Comparison of ENCODE assay signal across 17 cellular contexts in genomic region chr9:137278913-137279711, GRCh38. TPM values are rescaled to one million over a fixed set of nuclear protein-coding genes. Genes with fewer than 3 reads are reported as not detected.
DNase-seq lines count a peak whose midpoint lies in the region; ATAC-seq and TF ChIP-seq lines count a peak whose summit lies in the region.
"Had no signal": no experiment of that assay in that cellular context is flagged by ENCODE, and none has a peak within 500 bp of the region (broad histone marks: within the 10 kb centered on the region; RNA-seq: fewer than 3 reads in every experiment).

No MANE protein-coding gene starts in this region.

- no peak overlapping the region for H3K9ac ChIP-seq in mesenchymal stem cell (ENCODE audit: low read length)

- H2BK15ac ChIP-seq in mesenchymal stem cell (ENCODE audit: low read depth, poor library complexity, severe bottlenecking), result peak overlapping the region; percentile 54

- H4K91ac ChIP-seq in mesenchymal stem cell (ENCODE audit: low read length), result peak overlapping the region; percentile 72

- H3K9me3 ChIP-seq in heart right ventricle (no peaks in the 10 kb centered on the region), mesenchymal stem cell (ENCODE audit: control insufficient read depth, low read length) (no peaks in the 10 kb centered on the region)
- H3K9me3 ChIP-seq: gastrocnemius medialis, testis had no signal

- peak overlapping the region; percentile 41 for H3K4me3 Mint-ChIP-seq in dendritic cell treated with granulocyte-macrophage colony-stimulating factor and Interleukin-4, amounts not matched to agents 40 ng/mL and 50 ng/mL, for 4 days
- H3K4me3 Mint-ChIP-seq: activated B cell treated with CpG ODN at 0.5 μM for 24 hours, neural crest cell had no signal

- H3K4me2 ChIP-seq in mesenchymal stem cell (ENCODE audit: low read length, poor library complexity, severe bottlenecking), result peak overlapping the region; percentile 70

- no peaks in the 10 kb centered on the region for H3K27me3 ChIP-seq in heart right ventricle
- peaks cover 0 to 46% of the 10 kb centered on the region in 2 experiments for H3K27me3 ChIP-seq in mesenchymal stem cell (ENCODE audit: control insufficient read depth in 1 of 2, insufficient read depth in 1 of 2, low read length in 2 of 2)
- H3K27me3 ChIP-seq: testis had no signal

- peaks cover 67% of the 10 kb centered on the region for H3K36me3 Mint-ChIP-seq in dendritic cell treated with granulocyte-macrophage colony-stimulating factor and Interleukin-4, amounts not matched to agents 40 ng/mL and 50 ng/mL, for 4 days (ENCODE audit: low read depth)

- no peak overlapping the region for H3K14ac ChIP-seq in mesenchymal stem cell (ENCODE audit: low read length in 2 of 2)

- in situ Hi-C loops in KBM-7 (cut with MboI; ENCODE audit: low pct_unique_long_range_greater_than_20kb, low sequenced_read_pairs), result no loop called here

- peak overlapping the region; percentile 15 to 69 for H2BK12ac ChIP-seq in mesenchymal stem cell (ENCODE audit: low read length in 2 of 2)

- H2AFZ ChIP-seq in mesenchymal stem cell (ENCODE audit: low read depth, low read length), result no peak overlapping the region

- no peak overlapping the region for H2BK5ac ChIP-seq in mesenchymal stem cell (ENCODE audit: low read depth, low read length, poor library complexity, severe bottlenecking)

- H3K79me1 ChIP-seq in mesenchymal stem cell (replicated peaks; ENCODE audit: low read length, poor library complexity, severe bottlenecking), result peaks cover 31% of the 10 kb centered on the region

- H3K36me3 ChIP-seq in heart right ventricle, result peaks cover 0 to 51% (median 3%) of the 10 kb centered on the region in 9 donors
- peaks cover under 1 to 52% of the 10 kb centered on the region in 2 experiments for H3K36me3 ChIP-seq in mesenchymal stem cell (ENCODE audit: control insufficient read depth in 1 of 2, insufficient read depth in 2 of 2, low read depth in 1 of 2, low read length in 2 of 2)
- H3K36me3 ChIP-seq: gastrocnemius medialis had no signal

- H3K4me3 ChIP-seq in heart right ventricle (peak overlapping the region in 9 of 10 donors; percentile 37 to 70 (median 63)), mesenchymal stem cell (ENCODE audit: insufficient read depth in 1 of 2, low read depth in 1 of 2, low read length in 2 of 2) (peak overlapping the region in 1 of 2 experiments; percentile 63)

- no peak overlapping the region for H3K27ac Mint-ChIP-seq in dendritic cell treated with granulocyte-macrophage colony-stimulating factor and Interleukin-4, amounts not matched to agents 40 ng/mL and 50 ng/mL, for 4 days

- H3K27ac ChIP-seq in heart right ventricle (peak overlapping the region in 9 of 10 donors; percentile 91 to 100 (median 98)), mesenchymal stem cell (ENCODE audit: low read length, poor library complexity, severe bottlenecking) (no peak overlapping the region)

- ATAC-seq in heart right ventricle, result no peak
- ATAC-seq: gastrocnemius medialis had no signal

- WGBS in heart right ventricle, 2 donors, result 84 to 89% methylated on average over 103 to 109 of the region's 109 CpGs
- 95% methylated on average over 106 of the region's 109 CpGs for WGBS in mesenchymal stem cell

- H3K9me3 Mint-ChIP-seq in dendritic cell treated with granulocyte-macrophage colony-stimulating factor and Interleukin-4, amounts not matched to agents 40 ng/mL and 50 ng/mL, for 4 days, result no peaks in the 10 kb centered on the region
- H3K9me3 Mint-ChIP-seq: activated B cell treated with CpG ODN at 0.5 μM for 24 hours, neural crest cell had no signal

- peak overlapping the region; percentile 79 for H4K8ac ChIP-seq in mesenchymal stem cell (ENCODE audit: low read length)

- H3K4me1 ChIP-seq in heart right ventricle (peaks cover 27 to 80% (median 52%) of the 10 kb centered on the region in 9 donors), mesenchymal stem cell (ENCODE audit: control insufficient read depth, insufficient read depth, low read depth, low read length) (peaks cover 67% of the 10 kb centered on the region)

- peak in 1 of 2 donors; percentile 22 for DNase-seq in heart right ventricle
- DNase-seq in cardiac septum (ENCODE audit: low spot score), result no peak
- no peak for DNase-seq in mesenchymal stem cell
- no peak for DNase-seq in activated CD8-positive, alpha-beta memory T cell treated with anti-CD3 and anti-CD28 coated beads, Interleukin-2, amount 50 U/mL, for 48 hours
- DNase-seq in CD1c-positive myeloid dendritic cell (ENCODE audit: extremely low spot score), result no peak
- no peak for DNase-seq in KBM-7
- no peak for DNase-seq in NCI-H1694 (lab: John Stamatoyannopoulos, UW)
- DNase-seq: activated B cell treated with CpG ODN at 0.5 μM for 24 hours; amniotic stem cell; DMS79 treated with DMSO at 0.1 percent for 48 hours; gastrocnemius medialis; NCI-H2107; NK-92 treated with Interleukin-12 subunit alpha and Interleukin-12 subunit beta, amount 100 ng/mL, for 24 hours; testis had no signal

- H3K23ac ChIP-seq in mesenchymal stem cell (ENCODE audit: low read length in 2 of 2), result no peak overlapping the region

- H3K27me3 Mint-ChIP-seq in dendritic cell treated with granulocyte-macrophage colony-stimulating factor and Interleukin-4, amounts not matched to agents 40 ng/mL and 50 ng/mL, for 4 days, result no peaks in the 10 kb centered on the region
- H3K27me3 Mint-ChIP-seq: activated B cell treated with CpG ODN at 0.5 μM for 24 hours had no signal

- TF ChIP-seq CTCF in heart right ventricle (IDR thresholded peaks at IDR 0.05), result no peak

- H3K4me1 Mint-ChIP-seq in dendritic cell treated with granulocyte-macrophage colony-stimulating factor and Interleukin-4, amounts not matched to agents 40 ng/mL and 50 ng/mL, for 4 days (ENCODE audit: low read depth), result peaks cover 74% of the 10 kb centered on the region

- intact Hi-C loops in heart right ventricle (cut with DNase I) (no loop called here), cardiac septum (cut with DNase I) (no loop called here)
- intact Hi-C loops in dendritic cell treated with granulocyte-macrophage colony-stimulating factor and Interleukin-4, amounts not matched to agents 40 ng/mL and 50 ng/mL, for 4 days (cut with micrococcal nuclease), result no loop called here

- peak overlapping the region in 1 of 2 experiments; percentile 82 for H3K4ac ChIP-seq in mesenchymal stem cell (ENCODE audit: low read depth in 1 of 2, low read length in 2 of 2)

- H2BK120ac ChIP-seq in mesenchymal stem cell (ENCODE audit: low read depth, low read length), result no peak overlapping the region

- peak overlapping the region in 1 of 2 experiments; percentile 88 for H3K18ac ChIP-seq in mesenchymal stem cell (ENCODE audit: low read depth in 1 of 2, low read length in 2 of 2)

- no peak overlapping the region for H2AK5ac ChIP-seq in mesenchymal stem cell (ENCODE audit: low read length, severe bottlenecking)

RNA-seq across cellular contexts. Expression of gene TOR4A, which starts 1.6 kb away (rescaled TPM):
- total RNA-seq in heart right ventricle (10 to 100 TPM; 15.2 to 21.5 (median 16.8) TPM), cardiac septum (13.9 TPM)
- polyA plus RNA-seq in heart right ventricle, result 10 to 100 TPM in 1 of 2 donors, 1 to 10 TPM in 1; 4.7 to 11.5 TPM
- polyA plus RNA-seq in mesenchymal stem cell (2013, experiment 1 of 2), result 30.3 TPM
- 30.0 TPM for polyA plus RNA-seq in mesenchymal stem cell (2013, experiment 2 of 2)

RNA-seq across cellular contexts. Expression of gene NRARP, which starts 23.0 kb away (rescaled TPM):
- total RNA-seq in heart right ventricle (10 to 100 TPM in 7 of 10 donors, 1 to 10 TPM in 3; 2.6 to 20.8 (median 11.7) TPM), cardiac septum (11.7 TPM)
- polyA plus RNA-seq in heart right ventricle, result 1 to 10 TPM; 2.0 to 5.4 TPM
- 0.76 TPM for polyA plus RNA-seq in mesenchymal stem cell (2013, experiment 1 of 2)
- polyA plus RNA-seq in mesenchymal stem cell (2013, experiment 2 of 2), result 0.68 TPM

RNA-seq across cellular contexts. Expression of gene NELFB, which starts 24.0 kb away (rescaled TPM):
- total RNA-seq in heart right ventricle (10 to 100 TPM; 31.6 to 47.1 (median 39.2) TPM), cardiac septum (37.2 TPM)
- polyA plus RNA-seq in heart right ventricle, result 10 to 100 TPM; 31.5 to 52.9 TPM
- 30.5 TPM for polyA plus RNA-seq in mesenchymal stem cell (2013, experiment 1 of 2)
- 30.5 TPM for polyA plus RNA-seq in mesenchymal stem cell (2013, experiment 2 of 2)

RNA-seq across cellular contexts. Expression of gene STPG3, which starts 28.0 kb away (rescaled TPM):
- total RNA-seq in heart right ventricle (under 1 TPM in 3 of 10 donors, not detected in 7; 0.24 to 0.32 (median 0.32) TPM), cardiac septum (not detected)
- polyA plus RNA-seq in heart right ventricle, result under 1 TPM in 1 of 2 donors, not detected in 1; 0.44 TPM
- not detected for polyA plus RNA-seq in mesenchymal stem cell (2013, experiment 1 of 2)
- not detected for polyA plus RNA-seq in mesenchymal stem cell (2013, experiment 2 of 2)
- total RNA-seq: activated B cell treated with CpG ODN at 0.5 μM for 24 hours, gastrocnemius medialis, left colon had no signal

RNA-seq across cellular contexts. Expression of gene TUBB4B, which starts 38.0 kb away (rescaled TPM):
- 100 to 1,000 TPM; 211 to 495 (median 330) TPM for total RNA-seq in heart right ventricle
- 100 to 1,000 TPM; 522 to 992 TPM for polyA plus RNA-seq in heart right ventricle
- total RNA-seq in cardiac septum, result 304 TPM
- 181 TPM for polyA plus RNA-seq in mesenchymal stem cell (2013, experiment 1 of 2)
- polyA plus RNA-seq in mesenchymal stem cell (2013, experiment 2 of 2), result 181 TPM
